Comparison of ENCODE assay signal across 15 cellular contexts in the genomic region with DNA sequence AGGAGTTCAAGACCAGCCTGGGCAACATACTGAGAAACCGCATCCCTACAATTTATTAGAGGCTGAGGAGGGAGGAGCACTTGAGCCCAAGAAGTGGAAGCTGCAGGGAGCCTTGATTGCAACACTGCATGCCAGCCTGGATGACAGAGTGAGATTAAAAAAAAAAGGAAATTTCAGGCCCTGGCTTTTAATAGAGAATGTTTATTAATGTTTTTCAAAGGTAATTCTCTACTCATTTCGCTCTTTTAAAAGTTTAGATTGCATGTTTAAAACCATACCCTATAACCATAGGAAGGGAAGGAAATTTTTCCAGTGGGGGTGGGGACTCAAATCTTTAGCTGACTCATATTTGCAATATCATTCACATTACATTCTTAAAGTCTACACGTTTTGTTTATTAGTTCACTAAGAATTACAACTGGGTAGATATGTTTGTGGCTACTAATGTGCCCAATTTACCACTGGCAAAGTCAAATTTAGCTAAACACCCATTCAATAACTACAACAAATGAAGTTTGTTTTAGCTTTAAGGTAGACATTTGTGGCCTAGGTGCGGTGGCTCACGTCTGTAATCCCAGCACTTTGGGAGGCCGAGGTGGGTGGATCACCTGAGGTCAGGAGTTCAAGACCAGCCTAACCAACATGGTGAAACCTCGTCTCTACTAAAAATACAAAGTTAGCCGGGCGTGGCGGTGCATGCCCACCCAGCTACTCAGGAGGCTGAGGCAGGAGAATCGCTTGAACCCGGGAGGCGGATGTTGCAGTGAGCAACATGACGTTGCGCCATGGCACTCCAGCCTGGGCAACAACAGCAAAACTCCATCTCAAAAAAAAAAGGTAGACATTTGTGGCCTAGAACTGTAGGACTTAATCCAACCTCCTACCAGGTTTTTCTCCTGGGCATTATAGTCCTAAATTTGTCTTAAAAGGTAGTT. TPM values are rescaled to one million over a fixed set of nuclear protein-coding genes. Genes with fewer than 3 reads are reported as not detected.
A peak's percentile ranks its signal among the peaks of the same experiment; 100 is the strongest.
DNase-seq lines count a peak whose midpoint lies in the region; ATAC-seq lines count a peak whose summit lies in the region.
"Had no signal": no experiment of that assay in that cellular context is flagged by ENCODE, and none has a peak within 500 bp of the region (broad histone marks: within the 10 kb centered on the region; RNA-seq: fewer than 3 reads in every experiment).

No MANE protein-coding gene starts in this region.

- peaks cover 61% of the 10 kb centered on the region for H3K4me1 Mint-ChIP-seq in activated T-cell treated with anti-CD3 and anti-CD28 coated beads, Interleukin-2, amount 50 U/mL, for 72 hours (ENCODE audit: low read depth)
- H3K4me1 Mint-ChIP-seq in CD8-positive, alpha-beta memory T cell = peaks cover 25 to 52% (median 46%) of the 10 kb centered on the region in 3 donors

- no peaks in the 10 kb centered on the region for H3K9me3 ChIP-seq in skeletal muscle satellite cell (replicated peaks; ENCODE audit: low read length)
- H3K9me3 ChIP-seq in CD8-positive, alpha-beta memory T cell (ENCODE audit: low read length) = no peaks in the 10 kb centered on the region
- H3K9me3 ChIP-seq: sigmoid colon, stomach had no signal

- POLR2A ChIA-PET in CD8-positive, alpha-beta memory T cell (lab: Charles Lee) = no interaction called here

- peaks cover 34% of the 10 kb centered on the region for H3K4me1 ChIP-seq in skeletal muscle satellite cell (ENCODE audit: control insufficient read depth, insufficient read depth, low read length)
- peaks cover 16% of the 10 kb centered on the region for H3K4me1 ChIP-seq in CD8-positive, alpha-beta memory T cell (ENCODE audit: insufficient read depth, low read length)

- no peak overlapping the region for H3K4me3 ChIP-seq in skeletal muscle satellite cell (ENCODE audit: low read length)
- H3K4me3 ChIP-seq in CD8-positive, alpha-beta memory T cell (ENCODE audit: low read length) = no peak overlapping the region
- H3K4me3 ChIP-seq: sigmoid colon, stomach had no signal

- CTCF ChIA-PET in CD8-positive, alpha-beta memory T cell (lab: Charles Lee) = no interaction called here

- no peak overlapping the region for H3K27ac ChIP-seq in CD8-positive, alpha-beta memory T cell (ENCODE audit: low read depth, low read length)
- H3K27ac ChIP-seq: sigmoid colon had no signal

- peak overlapping the region; percentile 39 for H3K4me2 ChIP-seq in skeletal muscle satellite cell (ENCODE audit: low read length)

- H3K36me3 Mint-ChIP-seq in activated T-cell treated with anti-CD3 and anti-CD28 coated beads, Interleukin-2, amount 50 U/mL, for 72 hours (ENCODE audit: insufficient read depth in 2 of 2) = peaks cover 3 to 6% of the 10 kb centered on the region in 2 donors
- H3K36me3 Mint-ChIP-seq in CD8-positive, alpha-beta memory T cell = peaks cover 0 to 9% (median 0%) of the 10 kb centered on the region in 3 donors

- no peaks in the 10 kb centered on the region for H3K36me3 ChIP-seq in skeletal muscle satellite cell (ENCODE audit: insufficient read depth, low read length)
- no peaks in the 10 kb centered on the region for H3K36me3 ChIP-seq in CD8-positive, alpha-beta memory T cell (ENCODE audit: insufficient read depth, low read length)
- H3K36me3 ChIP-seq: sigmoid colon, stomach had no signal

- H3K4me3 Mint-ChIP-seq in activated T-cell treated with anti-CD3 and anti-CD28 coated beads, Interleukin-2, amount 50 U/mL, for 72 hours = peak overlapping the region; percentile 25 to 62
- H3K4me3 Mint-ChIP-seq in CD8-positive, alpha-beta memory T cell = no peak overlapping the region
- H3K4me3 Mint-ChIP-seq: activated B cell treated with CpG ODN at 0.5 μM for 24 hours; CD4-positive, alpha-beta memory T cell; central memory CD8-positive, alpha-beta T cell had no signal

- no peaks in the 10 kb centered on the region for H3K9me3 Mint-ChIP-seq in activated T-cell treated with anti-CD3 and anti-CD28 coated beads, Interleukin-2, amount 50 U/mL, for 72 hours
- no peaks in the 10 kb centered on the region for H3K9me3 Mint-ChIP-seq in CD8-positive, alpha-beta memory T cell
- H3K9me3 Mint-ChIP-seq: activated B cell treated with CpG ODN at 0.5 μM for 24 hours; CD4-positive, alpha-beta memory T cell; central memory CD8-positive, alpha-beta T cell had no signal

- peak overlapping the region; percentile 36 for H3K27ac Mint-ChIP-seq in activated T-cell treated with anti-CD3 and anti-CD28 coated beads, Interleukin-2, amount 50 U/mL, for 72 hours
- H3K27ac Mint-ChIP-seq in CD8-positive, alpha-beta memory T cell = no peak overlapping the region
- H3K27ac Mint-ChIP-seq: activated B cell treated with CpG ODN at 0.5 μM for 24 hours had no signal

- H3K27me3 Mint-ChIP-seq in activated T-cell treated with anti-CD3 and anti-CD28 coated beads, Interleukin-2, amount 50 U/mL, for 72 hours (ENCODE audit: low read depth) = no peaks in the 10 kb centered on the region
- no peaks in the 10 kb centered on the region for H3K27me3 Mint-ChIP-seq in CD8-positive, alpha-beta memory T cell
- H3K27me3 Mint-ChIP-seq: activated B cell treated with CpG ODN at 0.5 μM for 24 hours; central memory CD8-positive, alpha-beta T cell had no signal

- no peak for DNase-seq in activated T-cell treated with anti-CD3 and anti-CD28 coated beads, Interleukin-2, amount 50 U/mL, for 72 hours
- DNase-seq in activated T-cell treated with anti-CD3 and anti-CD28 coated beads, Interleukin-2, amount 50 U/mL, for 1 hour = no peak
- DNase-seq in OCI-M1 (lab: John Stamatoyannopoulos, UW) (peak; percentile 52), ecto neural progenitor cell (ENCODE audit: low spot score) (peak; percentile 31)
- DNase-seq in CD8-positive, alpha-beta memory T cell = no peak
- DNase-seq: activated B cell treated with CpG ODN at 0.5 μM for 24 hours; CD4-positive, alpha-beta memory T cell; kidney; NCI-H510A treated with DMSO at 0.1 percent for 48 hours; sigmoid colon; stomach had no signal

- no peaks in the 10 kb centered on the region for H3K27me3 ChIP-seq in skeletal muscle satellite cell (ENCODE audit: control insufficient read depth, insufficient read depth, low read length)
- no peaks in the 10 kb centered on the region for H3K27me3 ChIP-seq in CD8-positive, alpha-beta memory T cell (ENCODE audit: insufficient read depth, low read length, poor library complexity, severe bottlenecking)
- H3K27me3 ChIP-seq: sigmoid colon, stomach had no signal

- ATAC-seq in activated T-cell treated with anti-CD3 and anti-CD28 coated beads, Interleukin-2, amount 50 U/mL, for 72 hours (replicated peaks in 1 of 2) = no peak
- ATAC-seq in GM21390 (IDR thresholded peaks at IDR 0.05; ENCODE audit: unreplicated experiment) = no peak
- no peak for ATAC-seq in GM21526 (IDR thresholded peaks at IDR 0.05; ENCODE audit: low FRiP score, unreplicated experiment)

- H3K9ac ChIP-seq in skeletal muscle satellite cell (ENCODE audit: low read depth, low read length) = no peak overlapping the region

RNA-seq across cellular contexts. Expression of gene KDM5B, which starts 5.0 kb away (rescaled TPM):
- total RNA-seq in activated T-cell treated with anti-CD3 and anti-CD28 coated beads, Interleukin-2, amount 50 U/mL, for 72 hours = 10 to 100 TPM; 47.0 to 53.6 TPM
- 47.8 and 58.1 TPM in 2 replicates for total RNA-seq in skeletal muscle satellite cell (2012; rRNA removed)
- total RNA-seq in CD8-positive, alpha-beta memory T cell = 10 to 100 TPM; 18.6 to 22.7 TPM
- polyA plus RNA-seq in CD8-positive, alpha-beta memory T cell = 14.2 TPM

RNA-seq across cellular contexts. Expression of gene PCAT6, which starts 7.5 kb away (rescaled TPM):
- total RNA-seq in activated T-cell treated with anti-CD3 and anti-CD28 coated beads, Interleukin-2, amount 50 U/mL, for 72 hours = 1 to 10 TPM; 1.0 to 1.8 TPM
- 0.22 TPM in 1 of 2 replicates, not detected in the other for total RNA-seq in skeletal muscle satellite cell (2012; rRNA removed)
- total RNA-seq in CD8-positive, alpha-beta memory T cell = under 1 TPM in 1 of 2 experiments, not detected in 1; 0.51 TPM
- polyA plus RNA-seq in CD8-positive, alpha-beta memory T cell = 0.56 TPM
- total RNA-seq: CD4-positive, alpha-beta memory T cell; sigmoid colon; stomach had no signal

Comparison
In these comparisons a context has a peak if more than half of its experiments do, and no peak if none do; other contexts are left out.
1. DNase-seq: peak in OCI-M1 (single experiment) and ecto neural progenitor cell (single experiment); none in activated T-cell treated with anti-CD3 and anti-CD28 coated beads, Interleukin-2, amount 50 U/mL, for 72 hours (0 of 2), activated T-cell treated with anti-CD3 and anti-CD28 coated beads, Interleukin-2, amount 50 U/mL, for 1 hour (single experiment) and CD8-positive, alpha-beta memory T cell (0 of 5).
2. H3K4me3 Mint-ChIP-seq: peak in activated T-cell treated with anti-CD3 and anti-CD28 coated beads, Interleukin-2, amount 50 U/mL, for 72 hours (2 of 2); none in CD8-positive, alpha-beta memory T cell (0 of 7).